ENCODE assay signal across 8 cellular contexts in the genomic region with DNA sequence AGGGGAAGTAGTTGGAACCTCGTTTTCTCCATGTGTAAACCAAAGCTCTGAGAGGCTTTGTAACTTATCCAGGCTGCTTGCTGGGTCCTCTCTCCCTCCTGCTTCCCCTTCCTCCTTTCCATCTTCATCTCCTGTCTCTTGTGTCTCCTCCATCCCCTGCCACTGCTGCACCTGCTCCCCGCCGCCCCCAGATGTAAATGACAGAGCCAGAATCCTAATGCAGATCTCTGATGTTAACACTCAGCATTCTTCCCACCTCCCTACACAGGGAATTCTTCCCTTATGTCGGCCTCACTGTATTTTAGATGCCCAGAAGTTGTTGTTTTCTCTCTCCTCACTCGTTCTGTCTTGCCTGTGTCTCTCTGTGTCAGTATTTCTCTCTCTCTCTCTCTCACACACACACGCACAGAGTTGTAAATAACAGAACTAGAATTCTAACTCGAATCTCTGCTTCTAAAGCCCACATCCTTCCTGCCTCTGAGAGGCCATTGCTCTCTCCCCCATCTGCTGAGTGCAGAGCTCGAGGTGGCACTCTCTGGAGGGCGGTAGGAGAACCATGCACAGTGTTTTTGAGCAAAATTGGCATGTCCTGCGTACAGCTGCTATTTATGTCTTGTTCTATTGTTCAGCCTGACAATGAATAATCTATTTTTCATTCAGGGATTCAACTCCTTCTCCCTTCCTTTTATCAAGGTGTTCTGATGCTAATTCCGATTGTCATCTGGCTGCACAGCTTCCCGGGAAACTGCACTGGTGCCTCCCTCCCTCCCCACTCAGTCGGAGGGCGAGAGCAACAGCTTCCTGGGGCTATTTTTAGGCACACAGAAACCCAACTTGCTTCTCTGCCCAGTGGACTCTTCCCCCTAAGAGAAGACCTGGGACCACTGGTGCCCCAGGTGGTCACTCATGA.
DNase-seq lines count a peak whose midpoint lies in the region; ATAC-seq and TF ChIP-seq lines count a peak whose summit lies in the region.

No MANE protein-coding gene starts in this region.

- POLR2A ChIA-PET in activated CD4-positive, alpha-beta T cell treated with anti-CD3 and anti-CD28 coated beads, Interleukin-2, amount 10 ng/mL, durations not matched to agents 7 days and 5 days (lab: Charles Lee) = no interaction called here

- no peak overlapping the region for H3K4me3 ChIP-seq in Karpas-422 (ENCODE audit: low read length)
- no peak overlapping the region for H3K4me3 ChIP-seq in WERI-Rb-1 (ENCODE audit: low read depth, low read length)

- peaks cover 36% of the 10 kb centered on the region for H3K4me1 Mint-ChIP-seq in activated CD4-positive, alpha-beta T cell treated with anti-CD3 and anti-CD28 coated beads, Interleukin-2, amount 10 ng/mL, durations not matched to agents 7 days and 5 days

- H3K4me2 ChIP-seq in Karpas-422 (ENCODE audit: low read depth, low read length, poor library complexity, severe bottlenecking) = no peak overlapping the region

- CTCF ChIA-PET in activated CD4-positive, alpha-beta T cell treated with anti-CD3 and anti-CD28 coated beads, Interleukin-2, amount 10 ng/mL, durations not matched to agents 7 days and 5 days (lab: Charles Lee) = no interaction called here

- H3K4me1 ChIP-seq in Karpas-422 (ENCODE audit: low read length) = no peaks in the 10 kb centered on the region

- H4K20me1 ChIP-seq in Karpas-422 (ENCODE audit: insufficient read depth, low read depth, low read length) = 0 out of 2 replicates have a peak, but pooled peaks cover 3% of the 10 kb centered on the region

- peak overlapping the region; percentile 31 for H3K4me3 Mint-ChIP-seq in activated CD4-positive, alpha-beta T cell treated with anti-CD3 and anti-CD28 coated beads, Interleukin-2, amount 10 ng/mL, durations not matched to agents 7 days and 5 days

- no peaks in the 10 kb centered on the region for H3K9me3 Mint-ChIP-seq in activated CD4-positive, alpha-beta T cell treated with anti-CD3 and anti-CD28 coated beads, Interleukin-2, amount 10 ng/mL, durations not matched to agents 7 days and 5 days

- no peaks in the 10 kb centered on the region for H3K79me2 ChIP-seq in Karpas-422 (ENCODE audit: low read length)

- H3K27ac ChIP-seq in Karpas-422 (ENCODE audit: low read length) (no peak overlapping the region), WERI-Rb-1 (no peak overlapping the region)

- DNase-seq in activated CD4-positive, alpha-beta T cell treated with anti-CD3 and anti-CD28 coated beads, Interleukin-2, amount 10 ng/mL, durations not matched to agents 7 days and 5 days = peak; percentile 77
- DNase-seq in inferior parietal cortex (ENCODE audit: extremely low spot score) (peak; percentile 42), Karpas-422 (no peak), NOMO-1 treated with dmso at 0.1 percent for 144 hours (lab: John Stamatoyannopoulos, UW; ENCODE audit: unreplicated experiment) (no peak), WERI-Rb-1 (no peak)

- H3K9me3 ChIP-seq in Karpas-422 (ENCODE audit: low read length) = no peaks in the 10 kb centered on the region
- no peaks in the 10 kb centered on the region for H3K9me3 ChIP-seq in WERI-Rb-1 (ENCODE audit: severe bottlenecking)

- H2AFZ ChIP-seq in Karpas-422 (ENCODE audit: low read length) = no peak overlapping the region

- ATAC-seq in GM18502 (IDR thresholded peaks at IDR 0.05; ENCODE audit: poor library complexity, unreplicated experiment) (peak; percentile 58), HG02642 (IDR thresholded peaks at IDR 0.05; ENCODE audit: poor library complexity, unreplicated experiment) (peak; percentile 62), GM21528 (IDR thresholded peaks at IDR 0.05; ENCODE audit: low FRiP score, unreplicated experiment) (no peak)

- peaks cover 11% of the 10 kb centered on the region for H3K27me3 Mint-ChIP-seq in activated CD4-positive, alpha-beta T cell treated with anti-CD3 and anti-CD28 coated beads, Interleukin-2, amount 10 ng/mL, durations not matched to agents 7 days and 5 days

- peak overlapping the region; percentile 94 for H3K27ac Mint-ChIP-seq in activated CD4-positive, alpha-beta T cell treated with anti-CD3 and anti-CD28 coated beads, Interleukin-2, amount 10 ng/mL, durations not matched to agents 7 days and 5 days

- H3K27me3 ChIP-seq in Karpas-422 (ENCODE audit: low read length) (no peaks in the 10 kb centered on the region), WERI-Rb-1 (ENCODE audit: insufficient read depth, low read depth, severe bottlenecking) (no peaks in the 10 kb centered on the region)

- no peaks in the 10 kb centered on the region for H3K36me3 Mint-ChIP-seq in activated CD4-positive, alpha-beta T cell treated with anti-CD3 and anti-CD28 coated beads, Interleukin-2, amount 10 ng/mL, durations not matched to agents 7 days and 5 days (ENCODE audit: low read depth)

- no peak overlapping the region for H3K9ac ChIP-seq in Karpas-422 (ENCODE audit: low read length)

- H3K9me2 ChIP-seq in Karpas-422 (replicated peaks; ENCODE audit: insufficient read depth, low read length) = no peaks in the 10 kb centered on the region

- no peak for TF ChIP-seq CTCF in WERI-Rb-1 (IDR thresholded peaks at IDR 0.05; ENCODE audit: low read depth, low read length)

- H3K36me3 ChIP-seq in Karpas-422 (ENCODE audit: insufficient read depth, low read length) = no peaks in the 10 kb centered on the region
- no peaks in the 10 kb centered on the region for H3K36me3 ChIP-seq in WERI-Rb-1

Comparison
In these comparisons a context has a peak if more than half of its experiments do, and no peak if none do; other contexts are left out.
1. DNase-seq: peak in activated CD4-positive, alpha-beta T cell treated with anti-CD3 and anti-CD28 coated beads, Interleukin-2, amount 10 ng/mL, durations not matched to agents 7 days and 5 days (single experiment) and inferior parietal cortex (single experiment); none in Karpas-422 (single experiment), NOMO-1 treated with dmso at 0.1 percent for 144 hours (single experiment) and WERI-Rb-1 (single experiment).